ENCODE assay signal across 12 cellular contexts in genomic region chr1:114126696-114127095, GRCh38. TPM values are rescaled to one million over a fixed set of nuclear protein-coding genes. Genes with fewer than 3 reads are reported as not detected.
DNase-seq lines count a peak whose midpoint lies in the region; ATAC-seq lines count a peak whose summit lies in the region.
"Had no signal": no experiment of that assay in that cellular context is flagged by ENCODE, and none has a peak within 500 bp of the region (broad histone marks: within the 10 kb centered on the region; RNA-seq: fewer than 3 reads in every experiment).

No MANE protein-coding gene starts in this region.

- H3K9ac ChIP-seq in mesenchymal stem cell (ENCODE audit: low read length): no peak overlapping the region

- H3K4me1 ChIP-seq in mesenchymal stem cell (ENCODE audit: control insufficient read depth, insufficient read depth, low read depth, low read length): peaks cover 4% of the 10 kb centered on the region

- H2BK15ac ChIP-seq in mesenchymal stem cell (ENCODE audit: low read depth, poor library complexity, severe bottlenecking): no peak overlapping the region

- H4K8ac ChIP-seq in mesenchymal stem cell (ENCODE audit: low read length): no peak overlapping the region

- H3K27ac ChIP-seq in mesenchymal stem cell (ENCODE audit: low read length, poor library complexity, severe bottlenecking): no peak overlapping the region
- H3K27ac ChIP-seq: thoracic aorta had no signal

- DNase-seq in activated naive CD8-positive, alpha-beta T cell treated with anti-CD3 and anti-CD28 coated beads, Interleukin-2, amount 10 ng/mL, durations not matched to agents 7 days and 5 days: no peak
- no peak for DNase-seq in activated naive CD8-positive, alpha-beta T cell treated with anti-CD3 and anti-CD28 coated beads for 36 hours
- no peak for DNase-seq in activated naive CD8-positive, alpha-beta T cell treated with anti-CD3 and anti-CD28 coated beads, Interleukin-2, amount 50 U/mL, for 24 hours
- peak; percentile 41 for DNase-seq in superior temporal gyrus (ENCODE audit: extremely low spot score)
- no peak for DNase-seq in COLO668 (lab: John Stamatoyannopoulos, UW; ENCODE audit: unreplicated experiment)
- DNase-seq in mesenchymal stem cell: no peak
- no peak for DNase-seq in activated CD4-positive, alpha-beta T cell treated with anti-CD3 and anti-CD28 coated beads, Interleukin-2, amount 50 U/mL, for 4 hours
- DNase-seq: NCI-H524 treated with DMSO at 0.1 percent for 48 hours had no signal

- peaks cover 5% of the 10 kb centered on the region for H3K27me3 Mint-ChIP-seq in activated naive CD8-positive, alpha-beta T cell treated with anti-CD3 and anti-CD28 coated beads, Interleukin-2, amount 10 ng/mL, durations not matched to agents 7 days and 5 days
- no peaks in the 10 kb centered on the region for H3K27me3 Mint-ChIP-seq in activated naive CD8-positive, alpha-beta T cell treated with anti-CD3 and anti-CD28 coated beads for 36 hours
- H3K27me3 Mint-ChIP-seq in activated naive CD8-positive, alpha-beta T cell treated with anti-CD3 and anti-CD28 coated beads, Interleukin-2, amount 50 U/mL, for 24 hours: peaks cover 5% of the 10 kb centered on the region

- H2BK120ac ChIP-seq in mesenchymal stem cell (ENCODE audit: low read depth, low read length): no peak overlapping the region

- H3K4me3 ChIP-seq in mesenchymal stem cell (ENCODE audit: insufficient read depth in 1 of 2, low read depth in 1 of 2, low read length in 2 of 2): no peak overlapping the region
- H3K4me3 ChIP-seq: thoracic aorta had no signal

- no peak overlapping the region for H2BK12ac ChIP-seq in mesenchymal stem cell (ENCODE audit: low read length in 2 of 2)

- H3K79me1 ChIP-seq in mesenchymal stem cell (replicated peaks; ENCODE audit: low read length, poor library complexity, severe bottlenecking): no peaks in the 10 kb centered on the region

- no peak overlapping the region for H2AFZ ChIP-seq in mesenchymal stem cell (ENCODE audit: low read depth, low read length)

- no peak overlapping the region for H4K91ac ChIP-seq in mesenchymal stem cell (ENCODE audit: low read length)

- no peak overlapping the region for H3K27ac Mint-ChIP-seq in activated naive CD8-positive, alpha-beta T cell treated with anti-CD3 and anti-CD28 coated beads, Interleukin-2, amount 10 ng/mL, durations not matched to agents 7 days and 5 days
- no peak overlapping the region for H3K27ac Mint-ChIP-seq in activated naive CD8-positive, alpha-beta T cell treated with anti-CD3 and anti-CD28 coated beads for 36 hours
- no peak overlapping the region for H3K27ac Mint-ChIP-seq in activated naive CD8-positive, alpha-beta T cell treated with anti-CD3 and anti-CD28 coated beads, Interleukin-2, amount 50 U/mL, for 24 hours

- no peak overlapping the region for H3K4me2 ChIP-seq in mesenchymal stem cell (ENCODE audit: low read length, poor library complexity, severe bottlenecking)

- no peak overlapping the region for H3K14ac ChIP-seq in mesenchymal stem cell (ENCODE audit: low read length in 2 of 2)

- 82% methylated on average over 5 of the region's 5 CpGs for WGBS in mesenchymal stem cell

- H3K36me3 ChIP-seq in mesenchymal stem cell (ENCODE audit: control insufficient read depth in 1 of 2, insufficient read depth in 2 of 2, low read depth in 1 of 2, low read length in 2 of 2): no peaks in the 10 kb centered on the region
- H3K36me3 ChIP-seq: thoracic aorta had no signal

- H2AK5ac ChIP-seq in mesenchymal stem cell (ENCODE audit: low read length, severe bottlenecking): no peak overlapping the region

- peak; percentile 47 for ATAC-seq in activated naive CD8-positive, alpha-beta T cell treated with anti-CD3 and anti-CD28 coated beads, Interleukin-2, amount 10 ng/mL, durations not matched to agents 7 days and 5 days (ENCODE audit: low read depth)
- ATAC-seq in HG02981 (IDR thresholded peaks at IDR 0.05; ENCODE audit: unreplicated experiment): peak; percentile 66
- peak; percentile 18 for ATAC-seq in activated naive CD8-positive, alpha-beta T cell treated with anti-CD3 and anti-CD28 coated beads, Interleukin-2, amount 50 U/mL, for 24 hours

- no peak overlapping the region for H3K4ac ChIP-seq in mesenchymal stem cell (ENCODE audit: low read depth in 1 of 2, low read length in 2 of 2)

- no peak overlapping the region for H3K23ac ChIP-seq in mesenchymal stem cell (ENCODE audit: low read length in 2 of 2)

- no peaks in the 10 kb centered on the region for H3K9me3 Mint-ChIP-seq in activated naive CD8-positive, alpha-beta T cell treated with anti-CD3 and anti-CD28 coated beads, Interleukin-2, amount 10 ng/mL, durations not matched to agents 7 days and 5 days
- no peaks in the 10 kb centered on the region for H3K9me3 Mint-ChIP-seq in activated naive CD8-positive, alpha-beta T cell treated with anti-CD3 and anti-CD28 coated beads for 36 hours
- no peaks in the 10 kb centered on the region for H3K9me3 Mint-ChIP-seq in activated naive CD8-positive, alpha-beta T cell treated with anti-CD3 and anti-CD28 coated beads, Interleukin-2, amount 50 U/mL, for 24 hours

- no peaks in the 10 kb centered on the region for H3K36me3 Mint-ChIP-seq in activated naive CD8-positive, alpha-beta T cell treated with anti-CD3 and anti-CD28 coated beads, Interleukin-2, amount 10 ng/mL, durations not matched to agents 7 days and 5 days
- H3K36me3 Mint-ChIP-seq in activated naive CD8-positive, alpha-beta T cell treated with anti-CD3 and anti-CD28 coated beads for 36 hours: no peaks in the 10 kb centered on the region
- H3K36me3 Mint-ChIP-seq in activated naive CD8-positive, alpha-beta T cell treated with anti-CD3 and anti-CD28 coated beads, Interleukin-2, amount 50 U/mL, for 24 hours (ENCODE audit: low read depth): no peaks in the 10 kb centered on the region

- peaks cover 7 to 13% of the 10 kb centered on the region in 2 experiments for H3K27me3 ChIP-seq in mesenchymal stem cell (ENCODE audit: control insufficient read depth in 1 of 2, insufficient read depth in 1 of 2, low read length in 2 of 2)

- no peaks in the 10 kb centered on the region for H3K9me3 ChIP-seq in mesenchymal stem cell (ENCODE audit: control insufficient read depth, low read length)
- H3K9me3 ChIP-seq: thoracic aorta had no signal

- no peak overlapping the region for H2BK5ac ChIP-seq in mesenchymal stem cell (ENCODE audit: low read depth, low read length, poor library complexity, severe bottlenecking)

- no peak overlapping the region for H3K4me3 Mint-ChIP-seq in activated naive CD8-positive, alpha-beta T cell treated with anti-CD3 and anti-CD28 coated beads, Interleukin-2, amount 10 ng/mL, durations not matched to agents 7 days and 5 days
- H3K4me3 Mint-ChIP-seq in activated naive CD8-positive, alpha-beta T cell treated with anti-CD3 and anti-CD28 coated beads for 36 hours: no peak overlapping the region
- H3K4me3 Mint-ChIP-seq in activated naive CD8-positive, alpha-beta T cell treated with anti-CD3 and anti-CD28 coated beads, Interleukin-2, amount 50 U/mL, for 24 hours: no peak overlapping the region

- peaks cover 10% of the 10 kb centered on the region for H3K4me1 Mint-ChIP-seq in activated naive CD8-positive, alpha-beta T cell treated with anti-CD3 and anti-CD28 coated beads, Interleukin-2, amount 10 ng/mL, durations not matched to agents 7 days and 5 days
- H3K4me1 Mint-ChIP-seq in activated naive CD8-positive, alpha-beta T cell treated with anti-CD3 and anti-CD28 coated beads for 36 hours: peaks cover 4% of the 10 kb centered on the region
- H3K4me1 Mint-ChIP-seq in activated naive CD8-positive, alpha-beta T cell treated with anti-CD3 and anti-CD28 coated beads, Interleukin-2, amount 50 U/mL, for 24 hours: peaks cover 5% of the 10 kb centered on the region

- H3K18ac ChIP-seq in mesenchymal stem cell (ENCODE audit: low read depth in 1 of 2, low read length in 2 of 2): no peak overlapping the region

- POLR2A ChIA-PET in activated naive CD8-positive, alpha-beta T cell treated with anti-CD3 and anti-CD28 coated beads, Interleukin-2, amount 10 ng/mL, durations not matched to agents 7 days and 5 days (lab: Charles Lee): no interaction called here

RNA-seq across cellular contexts. Expression of gene SYT6, which starts 27.0 kb away (rescaled TPM):
- total RNA-seq in activated naive CD8-positive, alpha-beta T cell treated with anti-CD3 and anti-CD28 coated beads, Interleukin-2, amount 10 ng/mL, durations not matched to agents 7 days and 5 days: not detected
- total RNA-seq in activated naive CD8-positive, alpha-beta T cell treated with anti-CD3 and anti-CD28 coated beads for 36 hours: not detected
- polyA plus RNA-seq in mesenchymal stem cell (2013, experiment 1 of 2): not detected
- polyA plus RNA-seq in mesenchymal stem cell (2013, experiment 2 of 2): not detected
- total RNA-seq: HT1080, mesenteric fat pad had no signal
